Comparison of ENCODE assay signal across 2 cellular contexts in genomic region chr7:25168145-25168544, GRCh38.
TF ChIP-seq lines count a peak whose summit lies in the region.

No MANE protein-coding gene starts in this region.

TF ChIP-seq in liver, 16 proteins besides CTCF, POLR2A, EP300 and RAD21 (continued from another document):
- TF ChIP-seq REST (IDR thresholded peaks at IDR 0.05), result no peak
- no peak for TF ChIP-seq GABPA (IDR thresholded peaks at IDR 0.05 in 1 of 2, conservative IDR thresholded peaks at IDR 0.05 in 1 of 2)

TF ChIP-seq in HepG2, 621 proteins besides CTCF, POLR2A, EP300 and RAD21 (continued from another document):
- no peak for TF ChIP-seq MEF2D (CRISPR knock-in tag; IDR thresholded peaks at IDR 0.05)
- no peak for TF ChIP-seq PHF8 (CRISPR knock-in tag; IDR thresholded peaks at IDR 0.05)
- TF ChIP-seq CHD4 (IDR thresholded peaks at IDR 0.05; ENCODE audit: borderline replicate concordance, low read length), result no peak
- no peak for TF ChIP-seq ZSCAN22 (CRISPR knock-in tag; IDR thresholded peaks at IDR 0.05)
- no peak for TF ChIP-seq AKAP8 (CRISPR knock-in tag; IDR thresholded peaks at IDR 0.05)
- no peak for TF ChIP-seq ATM (IDR thresholded peaks at IDR 0.05; ENCODE audit: borderline replicate concordance)
